8 cellular contexts compared by ENCODE assay signal in genomic region chr9:130128782-130129424, GRCh38. TPM values are rescaled to one million over a fixed set of nuclear protein-coding genes. Genes with fewer than 3 reads are reported as not detected.
DNase-seq lines count a peak whose midpoint lies in the region; ATAC-seq and TF ChIP-seq lines count a peak whose summit lies in the region.

No MANE protein-coding gene starts in this region.

- no peaks in the 10 kb centered on the region for H3K9me3 ChIP-seq in heart left ventricle
- no peaks in the 10 kb centered on the region for H3K9me3 ChIP-seq in spleen

- 38 to 48% (median 43%) methylated on average over 13 of the region's 13 CpGs for WGBS in heart left ventricle, 4 donors
- 33 to 40% (median 35%) methylated on average over 13 of the region's 13 CpGs for WGBS in spleen, 5 donors

- ATAC-seq in HG02870 (IDR thresholded peaks at IDR 0.05; ENCODE audit: unreplicated experiment) (peak; percentile 73), heart left ventricle (peak; percentile 87 to 95 (median 91))

- H3K36me3 ChIP-seq in heart left ventricle (peaks cover 0 to 73% (median 51%) of the 10 kb centered on the region in 9 donors), spleen (peaks cover 0 to 100% (median 28%) of the 10 kb centered on the region in 6 donors)

- no peaks in the 10 kb centered on the region for H3K27me3 ChIP-seq in heart left ventricle
- H3K27me3 ChIP-seq in spleen (replicated peaks in 1 of 7): no peaks in the 10 kb centered on the region

- peak overlapping the region; percentile 20 to 93 (median 60) for H3K27ac ChIP-seq in heart left ventricle
- peak overlapping the region; percentile 66 to 83 (median 78) for H3K27ac ChIP-seq in spleen

- no peaks in the 10 kb centered on the region for H3K27me3 Mint-ChIP-seq in activated naive CD4-positive, alpha-beta T cell treated with anti-CD3 and anti-CD28 coated beads for 36 hours (ENCODE audit: low read depth)

- H3K36me3 Mint-ChIP-seq in activated naive CD4-positive, alpha-beta T cell treated with anti-CD3 and anti-CD28 coated beads for 36 hours (ENCODE audit: low read depth): peaks cover 22% of the 10 kb centered on the region

- H3K4me1 Mint-ChIP-seq in activated naive CD4-positive, alpha-beta T cell treated with anti-CD3 and anti-CD28 coated beads for 36 hours (ENCODE audit: low read depth): peaks cover 52% of the 10 kb centered on the region

- DNase-seq in GM10266 (ENCODE audit: extremely low spot score) (peak; percentile 68), SIG-M5 (lab: John Stamatoyannopoulos, UW) (peak; percentile 29), heart left ventricle (peak; percentile 60 to 78 (median 69)), spleen (peak; percentile 89), ecto neural progenitor cell (ENCODE audit: low spot score) (no peak), HuH-7.5 (ENCODE audit: low spot score) (no peak)
- peak; percentile 76 for DNase-seq in activated naive CD4-positive, alpha-beta T cell treated with anti-CD3 and anti-CD28 coated beads for 36 hours

- H3K4me3 ChIP-seq in heart left ventricle: peak overlapping the region in 2 of 12 donors; percentile 10 to 29
- peak overlapping the region in 2 of 8 donors; percentile 4 to 30 for H3K4me3 ChIP-seq in spleen

- H3K9me3 Mint-ChIP-seq in activated naive CD4-positive, alpha-beta T cell treated with anti-CD3 and anti-CD28 coated beads for 36 hours: no peaks in the 10 kb centered on the region

- peak overlapping the region; percentile 99 for H3K27ac Mint-ChIP-seq in activated naive CD4-positive, alpha-beta T cell treated with anti-CD3 and anti-CD28 coated beads for 36 hours

- H3K4me1 ChIP-seq in heart left ventricle (peaks cover 0 to 33% (median 13%) of the 10 kb centered on the region in 12 donors), spleen (peaks cover 10 to 44% (median 38%) of the 10 kb centered on the region in 6 donors)

- peak overlapping the region; percentile 71 for H3K4me3 Mint-ChIP-seq in activated naive CD4-positive, alpha-beta T cell treated with anti-CD3 and anti-CD28 coated beads for 36 hours

- no peak for TF ChIP-seq POLR2A in heart left ventricle (IDR thresholded peaks at IDR 0.05)
- no peak for TF ChIP-seq POLR2A in spleen (IDR thresholded peaks at IDR 0.05)

- no peak for TF ChIP-seq CTCF in GM10266 (IDR thresholded peaks at IDR 0.05; ENCODE audit: control insufficient read depth, insufficient read depth, low read depth, missing control alignments)
- no peak for TF ChIP-seq CTCF in heart left ventricle (IDR thresholded peaks at IDR 0.05)
- TF ChIP-seq CTCF in spleen (IDR thresholded peaks at IDR 0.05 in 8 of 11, conservative IDR thresholded peaks at IDR 0.05 in 3 of 11): no peak

- CTCF ChIA-PET in activated naive CD4-positive, alpha-beta T cell treated with anti-CD3 and anti-CD28 coated beads for 36 hours (lab: Charles Lee): interaction anchor here (0.6 to 2.7 kb wide), 4 partner anchors 12 to 736 kb away, joined by 3 to 19 read pairs (median 4); no protein-coding TSS in a partner anchor

- intact Hi-C loops in activated naive CD4-positive, alpha-beta T cell treated with anti-CD3 and anti-CD28 coated beads for 36 hours (cut with micrococcal nuclease): loop anchor here (1.0 to 2.0 kb wide), 5 partner anchors 9 to 242 kb away; no protein-coding TSS in a partner anchor
- intact Hi-C loops in heart left ventricle (cut with DNase I) (no loop called here), spleen (cut with DNase I; ENCODE audit: low total_unique reads) (no loop called here)

RNA-seq across cellular contexts. Expression of gene NCS1, which starts 43.3 kb away (rescaled TPM):
- 10 to 100 TPM; 22.4 to 23.3 TPM for total RNA-seq in activated naive CD4-positive, alpha-beta T cell treated with anti-CD3 and anti-CD28 coated beads for 36 hours
- total RNA-seq in heart left ventricle (10 to 100 TPM in 4 of 9 donors, 1 to 10 TPM in 5; 4.4 to 15.9 (median 9.4) TPM), spleen (1 to 10 TPM in 4 of 7 donors, under 1 TPM in 3; 0.46 to 2.5 (median 1.2) TPM)
- polyA plus RNA-seq in heart left ventricle (1 to 10 TPM; 2.3 to 9.5 TPM), spleen (1 to 10 TPM in 2 of 3 donors, under 1 TPM in 1; 0.50 to 1.6 (median 1.3) TPM)

Comparison
In these comparisons a context has a peak if more than half of its experiments do, and no peak if none do; other contexts are left out.
1. DNase-seq: peak in GM10266 (single experiment), SIG-M5 (single experiment), activated naive CD4-positive, alpha-beta T cell treated with anti-CD3 and anti-CD28 coated beads for 36 hours (single experiment), heart left ventricle (5 of 5) and spleen (single experiment); none in ecto neural progenitor cell (single experiment) and HuH-7.5 (single experiment).